ENCODE assay signal across 10 cellular contexts in genomic region chr5:157596449-157596848, GRCh38. TPM values are rescaled to one million over a fixed set of nuclear protein-coding genes. Genes with fewer than 3 reads are reported as not detected.
DNase-seq lines count a peak whose midpoint lies in the region; ATAC-seq, FAIRE-seq and TF ChIP-seq lines count a peak whose summit lies in the region.
"Had no signal": no experiment of that assay in that cellular context is flagged by ENCODE, and none has a peak within 500 bp of the region (broad histone marks: within the 10 kb centered on the region; RNA-seq: fewer than 3 reads in every experiment).

No MANE protein-coding gene starts in this region.

- no peaks in the 10 kb centered on the region for H3K27me3 ChIP-seq in BLaER1 treated with 17β-estradiol and CSF1 and Interleukin-3, amounts not matched to agents 10 nM and 100 nM

- peak overlapping the region; percentile 79 for H3K27ac Mint-ChIP-seq in activated CD8-positive, alpha-beta T cell treated with anti-CD3 and anti-CD28 coated beads, Interleukin-2, amount 10 ng/mL, durations not matched to agents 7 days and 5 days

- peak overlapping the region in 9 of 11 experiments; percentile 24 to 94 (median 87); a peak in 17 of 22 replicates for H3K27ac ChIP-seq in BLaER1 treated with 17β-estradiol and CSF1 and Interleukin-3, amounts not matched to agents 10 nM and 100 nM

- peak; percentile 68 for ATAC-seq in GM19351 (IDR thresholded peaks at IDR 0.05; ENCODE audit: unreplicated experiment)
- ATAC-seq in HG03175 (IDR thresholded peaks at IDR 0.05; ENCODE audit: unreplicated experiment) = peak; percentile 84
- peak; percentile 62 for ATAC-seq in activated CD8-positive, alpha-beta T cell treated with anti-CD3 and anti-CD28 coated beads, Interleukin-2, amount 10 ng/mL, durations not matched to agents 7 days and 5 days

- TF ChIP-seq POLR2A in H54 (IDR thresholded peaks at IDR 0.05; ENCODE audit: low read depth, low read length) = no peak

- peaks cover 94% of the 10 kb centered on the region for H3K4me1 Mint-ChIP-seq in activated CD8-positive, alpha-beta T cell treated with anti-CD3 and anti-CD28 coated beads, Interleukin-2, amount 10 ng/mL, durations not matched to agents 7 days and 5 days (ENCODE audit: low read depth)

- no peaks in the 10 kb centered on the region for H3K36me3 ChIP-seq in BLaER1 treated with 17β-estradiol and CSF1 and Interleukin-3, amounts not matched to agents 10 nM and 100 nM

- H3K4me1 ChIP-seq in BLaER1 treated with 17β-estradiol and CSF1 and Interleukin-3, amounts not matched to agents 10 nM and 100 nM = peaks cover 76 to 100% (median 95%) of the 10 kb centered on the region in 10 experiments

- peak; percentile 54 for DNase-seq in activated CD8-positive, alpha-beta T cell treated with anti-CD3 and anti-CD28 coated beads, Interleukin-2, amount 10 ng/mL, durations not matched to agents 7 days and 5 days
- DNase-seq in H54 (ENCODE audit: insufficient read length, low spot score) (no peak), SW480 (ENCODE audit: low spot score) (no peak), cerebellar cortex (ENCODE audit: low spot score) (no peak), DMS 273 (lab: John Stamatoyannopoulos, UW; ENCODE audit: unreplicated experiment) (no peak)
- DNase-seq: left cardiac atrium had no signal

- H3K27me3 Mint-ChIP-seq in activated CD8-positive, alpha-beta T cell treated with anti-CD3 and anti-CD28 coated beads, Interleukin-2, amount 10 ng/mL, durations not matched to agents 7 days and 5 days (ENCODE audit: low read depth) = no peaks in the 10 kb centered on the region

- peak overlapping the region in 3 of 11 experiments; percentile 15 to 48 (median 44); a peak in 3 of 22 replicates for H3K9ac ChIP-seq in BLaER1 treated with 17β-estradiol and CSF1 and Interleukin-3, amounts not matched to agents 10 nM and 100 nM

- POLR2A ChIA-PET in activated CD8-positive, alpha-beta T cell treated with anti-CD3 and anti-CD28 coated beads, Interleukin-2, amount 10 ng/mL, durations not matched to agents 7 days and 5 days (lab: Charles Lee) = interaction anchor here (0.9 to 1.6 kb wide), 2 partner anchors 11 to 16 kb away, joined by 3 to 5 read pairs; no protein-coding TSS in a partner anchor

- peaks cover 29% of the 10 kb centered on the region for H3K36me3 Mint-ChIP-seq in activated CD8-positive, alpha-beta T cell treated with anti-CD3 and anti-CD28 coated beads, Interleukin-2, amount 10 ng/mL, durations not matched to agents 7 days and 5 days (ENCODE audit: low read depth)

- no peak overlapping the region for H3K4me3 ChIP-seq in BLaER1 treated with 17β-estradiol and CSF1 and Interleukin-3, amounts not matched to agents 10 nM and 100 nM

- FAIRE-seq in H54 (lab: Jason Lieb, UNC) = no peak

- H3K9me3 ChIP-seq in BLaER1 treated with 17β-estradiol and CSF1 and Interleukin-3, amounts not matched to agents 10 nM and 100 nM (replicated peaks in 1 of 11) = peaks cover 0 to 18% (median 8%) of the 10 kb centered on the region in 11 experiments; a peak in 8 of 22 replicates

- no peaks in the 10 kb centered on the region for H4K20me1 ChIP-seq in BLaER1 treated with 17β-estradiol and CSF1 and Interleukin-3, amounts not matched to agents 10 nM and 100 nM

- H3K4me3 Mint-ChIP-seq in activated CD8-positive, alpha-beta T cell treated with anti-CD3 and anti-CD28 coated beads, Interleukin-2, amount 10 ng/mL, durations not matched to agents 7 days and 5 days = no peak overlapping the region

- H3K9me3 Mint-ChIP-seq in activated CD8-positive, alpha-beta T cell treated with anti-CD3 and anti-CD28 coated beads, Interleukin-2, amount 10 ng/mL, durations not matched to agents 7 days and 5 days (ENCODE audit: insufficient read depth) = no peaks in the 10 kb centered on the region

- peak overlapping the region; percentile 74 to 90 (median 80) for H3K4me2 ChIP-seq in BLaER1 treated with 17β-estradiol and CSF1 and Interleukin-3, amounts not matched to agents 10 nM and 100 nM

- CTCF ChIA-PET in activated CD8-positive, alpha-beta T cell treated with anti-CD3 and anti-CD28 coated beads, Interleukin-2, amount 10 ng/mL, durations not matched to agents 7 days and 5 days (lab: Charles Lee) = interaction anchor here (0.6 to 2.6 kb wide), 12 partner anchors 9 to 343 kb away, joined by 3 to 14 read pairs (median 6); partner anchors contain the start of gene LSM11

RNA-seq across cellular contexts. Expression of gene ADAM19, which starts 20.9 kb away (rescaled TPM):
- total RNA-seq in activated CD8-positive, alpha-beta T cell treated with anti-CD3 and anti-CD28 coated beads, Interleukin-2, amount 10 ng/mL, durations not matched to agents 7 days and 5 days = 10 to 100 TPM; 77.7 to 80.6 TPM

RNA-seq across cellular contexts. Expression of gene SOX30, which starts 55.8 kb away (rescaled TPM):
- under 1 TPM; 0.10 to 0.11 TPM for total RNA-seq in activated CD8-positive, alpha-beta T cell treated with anti-CD3 and anti-CD28 coated beads, Interleukin-2, amount 10 ng/mL, durations not matched to agents 7 days and 5 days
- total RNA-seq: subcutaneous adipose tissue had no signal
